Comparison of ENCODE assay signal across 8 cellular contexts in genomic region chr20:49276201-49276894, GRCh38. TPM values are rescaled to one million over a fixed set of nuclear protein-coding genes. Genes with fewer than 3 reads are reported as not detected.
DNase-seq lines count a peak whose midpoint lies in the region; ATAC-seq and TF ChIP-seq lines count a peak whose summit lies in the region.

No MANE protein-coding gene starts in this region.

- peak overlapping the region; percentile 99 for H3K27ac Mint-ChIP-seq in CD8-positive, alpha-beta T cell
- peak overlapping the region; percentile 95 to 100 (median 97) for H3K27ac Mint-ChIP-seq in IgD-negative memory B cell

- CTCF ChIA-PET in CD8-positive, alpha-beta T cell (lab: Charles Lee), result interaction anchor here (0.7 to 2.0 kb wide), 4 partner anchors 8 to 143 kb away, joined by 3 to 7 read pairs (median 5); no protein-coding TSS in a partner anchor

- H3K4me3 ChIP-seq in CD8-positive, alpha-beta T cell (ENCODE audit: low read depth, low read length), result peak overlapping the region; percentile 71
- H3K4me3 ChIP-seq in kidney epithelial cell (ENCODE audit: low read depth, low read length), result peak overlapping the region; percentile 79

- peaks cover 61% of the 10 kb centered on the region for H3K4me1 Mint-ChIP-seq in CD8-positive, alpha-beta T cell (ENCODE audit: low read depth)
- peaks cover 34 to 50% (median 40%) of the 10 kb centered on the region in 3 donors for H3K4me1 Mint-ChIP-seq in IgD-negative memory B cell

- POLR2A ChIA-PET in CD8-positive, alpha-beta T cell (lab: Charles Lee), result interaction anchor here (1.1 to 4.0 kb wide), 4 partner anchors 9 to 43 kb away, joined by 3 to 19 read pairs (median 6); no protein-coding TSS in a partner anchor

- TF ChIP-seq CTCF in CD8-positive, alpha-beta T cell (IDR thresholded peaks at IDR 0.05), result no peak
- TF ChIP-seq CTCF in kidney epithelial cell (IDR thresholded peaks at IDR 0.05; ENCODE audit: insufficient read depth, low read length, poor library complexity, severe bottlenecking), result no peak

- intact Hi-C loops in CD8-positive, alpha-beta T cell (cut with DNase I, micrococcal nuclease), result loop anchor here (5.0 to 10.0 kb wide), 6 partner anchors 452 to 1922 kb away; partner anchors contain the start of genes UBE2V1 (in 2 of the 2), NCOA3 (in 1 of the 2), PREX1 (in 1 of the 2) and SPATA2 (in 1 of the 2)
- intact Hi-C loops in sciatic nerve (cut with DNase I), result no loop called here

- peaks cover 61% of the 10 kb centered on the region for H3K4me1 ChIP-seq in CD8-positive, alpha-beta T cell (ENCODE audit: insufficient read depth, low read length)

- peak; percentile 32 for ATAC-seq in CD8-positive, alpha-beta T cell
- ATAC-seq in GM21381 (IDR thresholded peaks at IDR 0.05; ENCODE audit: unreplicated experiment), result no peak
- no peak for ATAC-seq in sciatic nerve

- H3K27me3 Mint-ChIP-seq in CD8-positive, alpha-beta T cell (ENCODE audit: low read depth), result no peaks in the 10 kb centered on the region
- peaks cover 2% of the 10 kb centered on the region for H3K27me3 Mint-ChIP-seq in IgD-negative memory B cell

- H3K4me3 Mint-ChIP-seq in CD8-positive, alpha-beta T cell, result peak overlapping the region; percentile 96
- H3K4me3 Mint-ChIP-seq in IgD-negative memory B cell, result peak overlapping the region; percentile 93 to 99 (median 98)

- peak overlapping the region; percentile 84 for H3K27ac ChIP-seq in CD8-positive, alpha-beta T cell (ENCODE audit: low read depth, low read length)

- H3K36me3 ChIP-seq in CD8-positive, alpha-beta T cell (ENCODE audit: insufficient read depth, low read length), result peaks cover 38% of the 10 kb centered on the region
- H3K36me3 ChIP-seq in kidney epithelial cell (ENCODE audit: control insufficient read depth, insufficient read depth, low read length), result peaks cover 15% of the 10 kb centered on the region

- no peaks in the 10 kb centered on the region for H3K27me3 ChIP-seq in CD8-positive, alpha-beta T cell (ENCODE audit: insufficient read depth, low read length)
- no peaks in the 10 kb centered on the region for H3K27me3 ChIP-seq in kidney epithelial cell (ENCODE audit: control insufficient read depth, insufficient read depth, low read length)

- peaks cover 14% of the 10 kb centered on the region for H3K9me3 ChIP-seq in CD8-positive, alpha-beta T cell (ENCODE audit: low read length)

- peak in 6 of 7 experiments; percentile 25 to 65 (median 54) for DNase-seq in CD8-positive, alpha-beta T cell
- DNase-seq in amniotic epithelial cell (ENCODE audit: low read depth) (peak; percentile 66), kidney epithelial cell (ENCODE audit: low read depth) (peak; percentile 51), sciatic nerve (ENCODE audit: low spot score) (no peak)
- DNase-seq in stimulated activated CD4-positive, alpha-beta T cell treated with anti-CD3 and anti-CD28 coated beads, TNF-alpha, amount 100 ng/mL, for 48 hours (ENCODE audit: low read depth in 3 of 3), result peak in 2 of 3 donors; percentile 41 to 53

- peak; percentile 35; the same call in 1 of the 2 replicates for TF ChIP-seq POLR2A in Raji (IDR thresholded peaks at IDR 0.05; ENCODE audit: insufficient read depth, low read depth, low read length)

- H3K36me3 Mint-ChIP-seq in CD8-positive, alpha-beta T cell, result peaks cover 71% of the 10 kb centered on the region
- H3K36me3 Mint-ChIP-seq in IgD-negative memory B cell, result peaks cover 25% of the 10 kb centered on the region

- peaks cover 12% of the 10 kb centered on the region for H3K9me3 Mint-ChIP-seq in CD8-positive, alpha-beta T cell
- H3K9me3 Mint-ChIP-seq in IgD-negative memory B cell, result peaks cover 5 to 16% (median 14%) of the 10 kb centered on the region in 3 donors

RNA-seq across cellular contexts. Expression of gene ZNFX1, which starts 1.5 kb away (rescaled TPM):
- total RNA-seq in CD8-positive, alpha-beta T cell, result 10 to 100 TPM; 53.8 to 55.0 TPM
- polyA plus RNA-seq in IgD-negative memory B cell, result 45.2 TPM
- total RNA-seq in kidney epithelial cell (32.7 and 35.4 TPM in 2 replicates), sciatic nerve (40.7 TPM)

RNA-seq across cellular contexts. Expression of gene DDX27, which starts 57.1 kb away (rescaled TPM):
- 100 to 1,000 TPM; 129 to 141 TPM for total RNA-seq in CD8-positive, alpha-beta T cell
- 62.8 TPM for polyA plus RNA-seq in IgD-negative memory B cell
- 49.6 and 52.2 TPM in 2 replicates for total RNA-seq in kidney epithelial cell
- total RNA-seq in sciatic nerve, result 31.2 TPM
